10 cellular contexts compared by ENCODE assay signal in the genomic region with DNA sequence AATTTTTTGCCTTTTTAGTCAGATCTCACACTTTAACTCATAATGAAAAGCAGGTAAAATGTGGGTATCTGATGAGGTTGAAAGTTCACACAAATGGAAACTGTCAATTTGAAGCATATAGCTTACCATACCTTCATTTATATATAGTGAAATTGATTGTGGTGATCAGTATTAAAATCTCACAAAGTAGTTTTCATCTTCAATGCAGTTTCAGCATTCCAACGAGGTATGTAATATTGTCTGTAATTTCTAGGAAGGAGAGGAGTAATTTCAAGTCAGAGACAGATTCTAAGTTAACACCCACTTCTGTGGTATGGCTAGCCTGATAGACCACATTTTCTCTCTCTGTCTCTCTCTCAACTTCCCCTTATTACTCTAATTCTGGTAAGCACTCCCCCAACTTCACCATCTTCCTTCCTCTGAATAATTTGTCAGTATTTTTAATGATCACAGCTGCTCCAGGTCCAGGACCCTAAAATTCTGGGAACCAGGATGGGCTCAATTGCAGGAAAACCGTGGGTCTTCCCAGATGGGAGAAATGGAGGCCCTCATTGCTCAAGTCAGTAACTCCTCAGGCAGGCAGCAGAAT.
DNase-seq lines count a peak whose midpoint lies in the region; ATAC-seq and FAIRE-seq lines count a peak whose summit lies in the region.
"Had no signal": no experiment of that assay in that cellular context is flagged by ENCODE, and none has a peak within 500 bp of the region (broad histone marks: within the 10 kb centered on the region; RNA-seq: fewer than 3 reads in every experiment).

No MANE protein-coding gene starts in this region.

- H3K4me3 Mint-ChIP-seq in activated T-helper 2 cell treated with anti-CD3 and anti-CD28 coated beads, Interferon-gamma antibody, Interleukin-2, Interleukin-4, amounts not matched to agents 10 μg/mL and 5 μg/mL and 100 μg/mL, durations not matched to agents 14 hours and 24 hours and 36 hours (ENCODE audit: low read depth): peak overlapping the region; percentile 22

- H3K79me2 ChIP-seq in trophoblast cell (ENCODE audit: control insufficient read depth, insufficient read depth, low read length, poor library complexity): no peaks in the 10 kb centered on the region

- DNase-seq in GM18507 (ENCODE audit: extremely low spot score, insufficient read length, low read depth): no peak
- no peak for DNase-seq in activated T-helper 2 cell treated with anti-CD3 and anti-CD28 coated beads, Interferon-gamma antibody, Interleukin-2, Interleukin-4, amounts not matched to agents 10 μg/mL and 5 μg/mL and 100 μg/mL, durations not matched to agents 14 hours and 24 hours and 36 hours (ENCODE audit: low spot score)
- no peak for DNase-seq in islet precursor cell
- no peak for DNase-seq in trophoblast cell
- no peak for DNase-seq in DMS 273 treated with DMSO at 0.1 percent for 48 hours (lab: John Stamatoyannopoulos, UW)
- no peak for DNase-seq in globus pallidus (ENCODE audit: low spot score)
- DNase-seq: activated naive CD4-positive, alpha-beta T cell had no signal

- no peaks in the 10 kb centered on the region for H3K27me3 ChIP-seq in trophoblast cell (ENCODE audit: insufficient read depth, low read length)

- H3K4me3 ChIP-seq in trophoblast cell (ENCODE audit: low read depth, low read length): no peak overlapping the region

- H3K9ac ChIP-seq in trophoblast cell (ENCODE audit: low read length): no peak overlapping the region

- peaks cover 6% of the 10 kb centered on the region for H3K36me3 Mint-ChIP-seq in activated T-helper 2 cell treated with anti-CD3 and anti-CD28 coated beads, Interferon-gamma antibody, Interleukin-2, Interleukin-4, amounts not matched to agents 10 μg/mL and 5 μg/mL and 100 μg/mL, durations not matched to agents 14 hours and 24 hours and 36 hours (ENCODE audit: low read depth)

- H3K9me3 ChIP-seq in trophoblast cell (ENCODE audit: insufficient read depth, low read depth, low read length): no peaks in the 10 kb centered on the region

- H3K4ac ChIP-seq in trophoblast cell (ENCODE audit: low read depth, low read length): no peak overlapping the region

- no peak overlapping the region for H2BK12ac ChIP-seq in trophoblast cell (ENCODE audit: low read length)

- no peaks in the 10 kb centered on the region for H3K79me1 ChIP-seq in trophoblast cell (ENCODE audit: low read length)

- H3K4me2 ChIP-seq in trophoblast cell (ENCODE audit: low read length): no peak overlapping the region

- H3K27ac Mint-ChIP-seq in activated T-helper 2 cell treated with anti-CD3 and anti-CD28 coated beads, Interferon-gamma antibody, Interleukin-2, Interleukin-4, amounts not matched to agents 10 μg/mL and 5 μg/mL and 100 μg/mL, durations not matched to agents 14 hours and 24 hours and 36 hours: peak overlapping the region; percentile 22

- H3K27ac ChIP-seq in trophoblast cell (ENCODE audit: low read depth, low read length): no peak overlapping the region
- H3K27ac ChIP-seq: RWPE1 had no signal

- H2BK120ac ChIP-seq in trophoblast cell (ENCODE audit: insufficient read depth, low read length, poor library complexity): no peak overlapping the region

- intact Hi-C loops in activated T-helper 2 cell treated with anti-CD3 and anti-CD28 coated beads, Interferon-gamma antibody, Interleukin-2, Interleukin-4, amounts not matched to agents 10 μg/mL and 5 μg/mL and 100 μg/mL, durations not matched to agents 14 hours and 24 hours and 36 hours (cut with micrococcal nuclease): loop anchor here (1.0 to 10.0 kb wide), 5 partner anchors 12 to 148 kb away; no protein-coding TSS in a partner anchor

- H3K18ac ChIP-seq in trophoblast cell (ENCODE audit: low read length): no peak overlapping the region

- ATAC-seq in GM21381 (IDR thresholded peaks at IDR 0.05; ENCODE audit: unreplicated experiment): peak; percentile 93
- peak; percentile 87 for ATAC-seq in HG03196 (IDR thresholded peaks at IDR 0.05; ENCODE audit: unreplicated experiment)

- H3K4me1 Mint-ChIP-seq in activated T-helper 2 cell treated with anti-CD3 and anti-CD28 coated beads, Interferon-gamma antibody, Interleukin-2, Interleukin-4, amounts not matched to agents 10 μg/mL and 5 μg/mL and 100 μg/mL, durations not matched to agents 14 hours and 24 hours and 36 hours (ENCODE audit: low read depth): peaks cover 41% of the 10 kb centered on the region

- no peak overlapping the region for H2AFZ ChIP-seq in trophoblast cell (ENCODE audit: insufficient read depth, low read length, poor library complexity)

- H2BK5ac ChIP-seq in trophoblast cell (ENCODE audit: low read depth, low read length, poor library complexity): no peak overlapping the region

- no peaks in the 10 kb centered on the region for H3K27me3 Mint-ChIP-seq in activated T-helper 2 cell treated with anti-CD3 and anti-CD28 coated beads, Interferon-gamma antibody, Interleukin-2, Interleukin-4, amounts not matched to agents 10 μg/mL and 5 μg/mL and 100 μg/mL, durations not matched to agents 14 hours and 24 hours and 36 hours (ENCODE audit: low read depth)

- H3K14ac ChIP-seq in trophoblast cell (ENCODE audit: low read length): no peak overlapping the region

- peaks cover 28% of the 10 kb centered on the region for H3K9me3 Mint-ChIP-seq in activated T-helper 2 cell treated with anti-CD3 and anti-CD28 coated beads, Interferon-gamma antibody, Interleukin-2, Interleukin-4, amounts not matched to agents 10 μg/mL and 5 μg/mL and 100 μg/mL, durations not matched to agents 14 hours and 24 hours and 36 hours

- no CpG with 5 or more reads among the region's 2 CpGs for WGBS in trophoblast cell (ENCODE audit: extremely low coverage, insufficient coverage, insufficient read length)

- FAIRE-seq in GM18507 (lab: Jason Lieb, UNC): peak; percentile 81

- H4K8ac ChIP-seq in trophoblast cell (ENCODE audit: low read depth, low read length): no peak overlapping the region

- H3K36me3 ChIP-seq in trophoblast cell (ENCODE audit: control insufficient read depth in 1 of 2, insufficient read depth in 2 of 2, low read length in 2 of 2): no peaks in the 10 kb centered on the region

- no peak overlapping the region for H3K23ac ChIP-seq in trophoblast cell (ENCODE audit: low read length)

- no peak overlapping the region for H2AK5ac ChIP-seq in trophoblast cell (ENCODE audit: low read length)

- no peak overlapping the region for H4K12ac ChIP-seq in trophoblast cell (ENCODE audit: low read depth, low read length)

- no peaks in the 10 kb centered on the region for H3K4me1 ChIP-seq in trophoblast cell (ENCODE audit: control insufficient read depth in 1 of 2, insufficient read depth in 2 of 2, low read length in 2 of 2)

- H4K91ac ChIP-seq in trophoblast cell (ENCODE audit: low read depth, low read length): no peak overlapping the region
